Comparison of ENCODE assay signal across 8 cellular contexts in the genomic region with DNA sequence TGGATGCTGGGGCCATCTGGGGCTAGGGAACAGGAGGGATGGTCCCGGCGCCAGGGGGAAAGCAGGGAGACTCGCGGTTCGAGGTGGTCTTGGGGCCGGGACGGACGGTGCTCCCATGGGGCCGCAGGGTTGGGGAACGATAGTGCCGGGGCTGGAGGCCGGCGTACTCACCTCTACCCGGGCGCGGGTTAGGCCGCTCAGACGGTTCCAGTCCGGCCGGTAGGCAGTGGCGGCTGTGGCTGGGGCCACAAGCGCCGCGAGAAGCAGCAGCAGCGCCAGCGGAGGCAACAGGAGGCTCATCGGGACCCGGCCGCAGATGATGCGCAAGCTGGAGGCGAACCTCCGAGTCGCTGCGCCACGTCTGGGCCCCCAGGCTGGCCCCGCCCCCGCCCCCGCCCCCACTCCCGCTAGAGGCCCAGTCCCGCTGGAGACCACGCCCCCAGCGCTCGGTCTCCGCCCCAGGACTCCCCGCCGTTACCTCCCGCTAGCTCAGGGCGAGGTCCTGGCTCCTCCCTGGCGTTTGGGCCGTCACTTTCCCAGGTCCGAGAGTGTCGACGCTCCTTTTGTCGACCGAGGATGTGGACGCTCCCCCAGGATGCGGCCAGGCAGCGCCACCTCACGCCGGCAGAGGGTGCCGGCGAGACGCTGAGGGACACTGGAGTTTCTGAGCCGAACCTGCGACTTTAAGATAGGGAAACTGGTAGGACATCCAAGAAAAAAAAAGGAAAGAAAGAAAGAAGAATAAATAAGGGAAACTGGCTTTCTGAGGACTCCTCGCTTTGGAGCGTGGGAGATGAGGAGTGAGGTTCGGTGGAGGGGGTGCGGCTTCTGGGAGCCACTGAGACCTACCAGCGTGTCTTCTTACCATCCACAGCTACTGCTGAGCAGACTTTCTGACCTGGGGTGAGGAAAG.
DNase-seq lines count a peak whose midpoint lies in the region; ATAC-seq and TF ChIP-seq lines count a peak whose summit lies in the region.

A gene with protein sequence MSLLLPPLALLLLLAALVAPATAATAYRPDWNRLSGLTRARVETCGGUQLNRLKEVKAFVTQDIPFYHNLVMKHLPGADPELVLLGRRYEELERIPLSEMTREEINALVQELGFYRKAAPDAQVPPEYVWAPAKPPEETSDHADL (minus strand): TSS at position 363 of the 913 bp plus-strand sequence. CDS start 63 bp downstream, at position 300.

- peak; percentile 87 for ATAC-seq in HG03432 (IDR thresholded peaks at IDR 0.05; ENCODE audit: unreplicated experiment)
- peak; percentile 88 for ATAC-seq in effector memory CD8-positive, alpha-beta T cell (replicated peaks)
- ATAC-seq in memory B cell (ENCODE audit: low read depth) = peak; percentile 87

- peaks cover 9% of the 10 kb centered on the region for H3K36me3 Mint-ChIP-seq in effector memory CD8-positive, alpha-beta T cell (ENCODE audit: insufficient read depth)
- H3K36me3 Mint-ChIP-seq in memory B cell = no peaks in the 10 kb centered on the region

- no peaks in the 10 kb centered on the region for H3K9me3 Mint-ChIP-seq in effector memory CD8-positive, alpha-beta T cell
- H3K9me3 Mint-ChIP-seq in memory B cell = no peaks in the 10 kb centered on the region

- H3K27me3 Mint-ChIP-seq in effector memory CD8-positive, alpha-beta T cell = no peaks in the 10 kb centered on the region
- H3K27me3 Mint-ChIP-seq in memory B cell = no peaks in the 10 kb centered on the region

- peaks cover 22 to 23% of the 10 kb centered on the region in 2 donors for H3K4me1 Mint-ChIP-seq in effector memory CD8-positive, alpha-beta T cell (ENCODE audit: low read depth in 2 of 2)
- peaks cover 19% of the 10 kb centered on the region for H3K4me1 Mint-ChIP-seq in memory B cell

- TF ChIP-seq POLR2A in GM19193 (IDR thresholded peaks at IDR 0.05; ENCODE audit: extremely low read depth, insufficient read depth, insufficient read length) = peak; percentile 53

- DNase-seq in Ammon's horn (ENCODE audit: low spot score) = peak; percentile 96
- DNase-seq in NCI-H748 treated with DMSO at 0.1 percent for 48 hours (lab: John Stamatoyannopoulos, UW) = peak; percentile 40
- DNase-seq in activated CD8-positive, alpha-beta memory T cell treated with anti-CD3 and anti-CD28 coated beads for 4 hours (ENCODE audit: low read depth in 2 of 2) = peak; percentile 68 to 73
- DNase-seq in effector memory CD8-positive, alpha-beta T cell = peak; percentile 77 to 80 (median 80)
- DNase-seq in memory B cell (ENCODE audit: low spot score in 2 of 2) = peak; percentile 69 to 73
- DNase-seq in stimulated activated CD8-positive, alpha-beta memory T cell treated with anti-CD3 and anti-CD28 coated beads, Interleukin-12 subunit alpha, Interleukin-12 subunit beta, amount 100 ng/mL, for 1 hour (ENCODE audit: low read depth) = peak; percentile 68

- peak within 1 kb of the TSS; percentile 92 to 93 for H3K27ac Mint-ChIP-seq in effector memory CD8-positive, alpha-beta T cell
- H3K27ac Mint-ChIP-seq in memory B cell = peak within 1 kb of the TSS; percentile 88

- H3K4me3 Mint-ChIP-seq in effector memory CD8-positive, alpha-beta T cell = peak within 1 kb of the TSS; percentile 92 to 96
- H3K4me3 Mint-ChIP-seq in memory B cell = peak within 1 kb of the TSS; percentile 90

Comparison
In these comparisons a context has a peak if more than half of its experiments do, and no peak if none do; other contexts are left out.
1. Peak in every context shown above with its lines: DNase-seq and ATAC-seq.
2. DNase-seq: peak in every context shown above with its lines; median percentile 96 in Ammon's horn; 80 in effector memory CD8-positive, alpha-beta T cell; 71 in memory B cell; 70 in activated CD8-positive, alpha-beta memory T cell treated with anti-CD3 and anti-CD28 coated beads for 4 hours; 68 in stimulated activated CD8-positive, alpha-beta memory T cell treated with anti-CD3 and anti-CD28 coated beads, Interleukin-12 subunit alpha, Interleukin-12 subunit beta, amount 100 ng/mL, for 1 hour; 40 in NCI-H748 treated with DMSO at 0.1 percent for 48 hours.